20 cellular contexts compared by ENCODE assay signal in the genomic region with DNA sequence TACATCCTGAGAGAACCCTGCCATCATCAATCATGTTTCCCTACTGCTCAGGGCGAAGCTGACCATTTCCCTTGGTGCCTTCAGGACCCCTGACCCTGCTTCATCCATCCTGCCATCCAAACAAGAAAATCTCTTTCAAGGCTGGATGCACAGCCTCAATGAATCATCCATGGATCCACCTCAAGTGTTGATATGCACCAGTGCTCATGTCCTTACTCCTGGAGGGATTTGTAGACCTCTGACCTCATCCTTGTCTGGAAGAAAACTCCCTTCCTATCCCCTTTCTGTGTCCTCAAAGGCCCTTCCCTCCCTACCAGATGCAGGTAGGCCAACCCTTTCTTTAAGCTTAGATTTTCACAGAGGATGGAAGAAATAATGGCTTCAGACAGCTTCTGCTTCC. TPM values are rescaled to one million over a fixed set of nuclear protein-coding genes. Genes with fewer than 3 reads are reported as not detected.
DNase-seq lines count a peak whose midpoint lies in the region; ATAC-seq, FAIRE-seq and TF ChIP-seq lines count a peak whose summit lies in the region.
"Had no signal": no experiment of that assay in that cellular context is flagged by ENCODE, and none has a peak within 500 bp of the region (broad histone marks: within the 10 kb centered on the region; RNA-seq: fewer than 3 reads in every experiment).

No MANE protein-coding gene starts in this region.

- peak; percentile 95 for FAIRE-seq in RCC 7860 (lab: Jason Lieb, UNC)
- FAIRE-seq: GM12891, GM18507, HepG2 had no signal

- peak; percentile 66 for DNase-seq in Caki2 (ENCODE audit: low read depth)
- peak; percentile 78 for DNase-seq in RCC 7860 (ENCODE audit: low spot score)
- peak; percentile 81 for DNase-seq in kidney tubule cell (ENCODE audit: low spot score)
- peak; percentile 77 for DNase-seq in renal cortical epithelial cell (ENCODE audit: low read depth)
- DNase-seq in GM10248 (ENCODE audit: extremely low spot score): no peak
- DNase-seq in KBM-7: no peak
- DNase-seq: 8988T; CD8-positive, alpha-beta T cell; DMS 273 treated with DMSO at 0.1 percent for 48 hours; DMS53; DND-41; EL; GOT3; H7; HFFc6 had no signal

- no peak for ATAC-seq in GM18867 (IDR thresholded peaks at IDR 0.05; ENCODE audit: unreplicated experiment)
- ATAC-seq: CD8-positive, alpha-beta T cell; HCT116; HepG2 had no signal

- POLR2A ChIA-PET in GM10248 (lab: Yijun Ruan, JAX): no interaction called here

- CTCF ChIA-PET in GM10248 (lab: Yijun Ruan, JAX): no interaction called here

- in situ Hi-C loops in Caki2 (cut with HindIII; ENCODE audit: low pct_unique_long_range_greater_than_20kb, low sequenced_read_pairs): no loop called here
- in situ Hi-C loops in KBM-7 (cut with MboI; ENCODE audit: low pct_unique_long_range_greater_than_20kb, low sequenced_read_pairs): no loop called here

- TF ChIP-seq CTCF in GM10248 (IDR thresholded peaks at IDR 0.05; ENCODE audit: control extremely low read depth, extremely low read depth, low read depth, missing control alignments): no peak

RNA-seq across cellular contexts. Expression of gene BEX3, which starts 24.6 kb away (rescaled TPM):
- 289 and 328 TPM in 2 replicates for total RNA-seq in Caki2 (2014; rRNA removed; shearing (Covaris generic); ENCODE audit: low replicate concordance)
- 155 and 424 TPM in 2 replicates for total RNA-seq in renal cortical epithelial cell

RNA-seq across cellular contexts. Expression of gene TCEAL9, which starts 44.6 kb away (rescaled TPM):
- 52.9 and 53.6 TPM in 2 replicates for total RNA-seq in Caki2 (2014; rRNA removed; shearing (Covaris generic); ENCODE audit: low replicate concordance)
- 123 and 164 TPM in 2 replicates for total RNA-seq in renal cortical epithelial cell

Comparison
In these comparisons a context has a peak if more than half of its experiments do, and no peak if none do; other contexts are left out.
1. DNase-seq: peak in Caki2 (single experiment), RCC 7860 (single experiment), kidney tubule cell (single experiment) and renal cortical epithelial cell (single experiment); none in GM10248 (single experiment) and KBM-7 (single experiment).